ENCODE assay signal across 17 cellular contexts in the genomic region with DNA sequence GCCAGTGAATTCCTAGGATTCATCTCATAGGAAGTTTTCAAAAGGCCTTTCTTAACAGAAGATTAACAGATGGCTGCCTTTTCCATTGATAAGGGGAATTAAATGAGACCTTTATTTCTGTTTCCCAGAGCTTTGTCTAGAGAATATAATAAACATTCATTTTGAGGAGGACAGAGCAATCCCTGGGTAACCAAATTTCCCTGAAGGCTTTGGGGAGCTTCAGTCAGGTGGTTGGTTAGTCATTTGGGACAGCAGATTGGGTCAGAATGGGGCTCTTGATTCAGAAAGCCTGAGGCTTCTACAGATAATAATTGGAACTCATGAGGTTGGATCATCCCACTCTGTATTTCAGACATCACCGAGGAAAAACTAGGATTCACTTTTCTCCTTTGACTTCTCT.
"Had no signal": no experiment of that assay in that cellular context is flagged by ENCODE, and none has a peak within 500 bp of the region (broad histone marks: within the 10 kb centered on the region; RNA-seq: fewer than 3 reads in every experiment).

No MANE protein-coding gene starts in this region.

- H3K27ac ChIP-seq: ovary, stomach had no signal

- H3K4me3 ChIP-seq: ovary, stomach had no signal

- ATAC-seq: effector memory CD8-positive, alpha-beta T cell; sciatic nerve; stimulated activated effector memory CD8-positive, alpha-beta T cell treated with anti-CD3 and anti-CD28 coated beads, Interleukin-12 subunit alpha, Interleukin-12 subunit beta, amount 100 ng/mL, for 72 hours had no signal

- H3K27ac Mint-ChIP-seq: activated CD4-positive, alpha-beta memory T cell treated with anti-CD3 and anti-CD28 coated beads for 36 hours; activated T-helper 1 cell treated with anti-CD3 and anti-CD28 coated beads, Interleukin-12 subunit alpha, Interleukin-12 subunit beta, Interleukin-2, Interleukin-4 antibody, amounts not matched to agents 30 ng/mL and 10 ng/mL and 1 ng/mL, durations not matched to agents 14 hours and 24 hours and 36 hours; dendritic cell treated with granulocyte-macrophage colony-stimulating factor and Interleukin-4, amounts not matched to agents 40 ng/mL and 50 ng/mL, for 4 days; effector memory CD8-positive, alpha-beta T cell; stimulated activated effector memory CD8-positive, alpha-beta T cell treated with anti-CD3 and anti-CD28 coated beads, Interleukin-12 subunit alpha, Interleukin-12 subunit beta, amount 100 ng/mL, for 72 hours; T-helper 2 cell treated with Interferon-gamma antibody and Interleukin-4, amounts not matched to agents 5 μg/mL and 100 μg/mL, for 36 hours had no signal

- H3K9me3 ChIP-seq: ovary, stomach had no signal

- H3K36me3 ChIP-seq: ovary had no signal

- H3K27me3 ChIP-seq: ovary, stomach had no signal

- H3K9me3 Mint-ChIP-seq: activated B cell treated with CpG ODN at 0.5 μM for 24 hours; activated CD4-positive, alpha-beta memory T cell treated with anti-CD3 and anti-CD28 coated beads for 36 hours; activated T-helper 1 cell treated with anti-CD3 and anti-CD28 coated beads, Interleukin-12 subunit alpha, Interleukin-12 subunit beta, Interleukin-2, Interleukin-4 antibody, amounts not matched to agents 30 ng/mL and 10 ng/mL and 1 ng/mL, durations not matched to agents 14 hours and 24 hours and 36 hours; dendritic cell treated with granulocyte-macrophage colony-stimulating factor and Interleukin-4, amounts not matched to agents 40 ng/mL and 50 ng/mL, for 4 days; effector memory CD8-positive, alpha-beta T cell; stimulated activated effector memory CD8-positive, alpha-beta T cell treated with anti-CD3 and anti-CD28 coated beads, Interleukin-12 subunit alpha, Interleukin-12 subunit beta, amount 100 ng/mL, for 72 hours; T-helper 2 cell treated with Interferon-gamma antibody and Interleukin-4, amounts not matched to agents 5 μg/mL and 100 μg/mL, for 36 hours had no signal

- DNase-seq: activated B cell treated with CpG ODN at 0.5 μM for 24 hours; activated CD4-positive, alpha-beta memory T cell treated with anti-CD3 and anti-CD28 coated beads for 36 hours; activated CD4-positive, alpha-beta T cell treated with anti-CD3 and anti-CD28 coated beads for 4 hours; activated naive CD4-positive, alpha-beta T cell; activated T-cell treated with anti-CD3 and anti-CD28 coated beads for 4 hours; cerebellar nuclear complex; effector memory CD8-positive, alpha-beta T cell; foreskin fibroblast; midbrain; ovary; stimulated activated CD4-positive, alpha-beta T cell treated with anti-CD3 and anti-CD28 coated beads, Interleukin-4, amount 100 ng/mL, for 24 hours; stomach had no signal

- H3K27me3 Mint-ChIP-seq: activated B cell treated with CpG ODN at 0.5 μM for 24 hours; activated CD4-positive, alpha-beta memory T cell treated with anti-CD3 and anti-CD28 coated beads for 36 hours; dendritic cell treated with granulocyte-macrophage colony-stimulating factor and Interleukin-4, amounts not matched to agents 40 ng/mL and 50 ng/mL, for 4 days; effector memory CD8-positive, alpha-beta T cell had no signal

- H3K4me3 Mint-ChIP-seq: dendritic cell treated with granulocyte-macrophage colony-stimulating factor and Interleukin-4, amounts not matched to agents 40 ng/mL and 50 ng/mL, for 4 days; effector memory CD8-positive, alpha-beta T cell; stimulated activated effector memory CD8-positive, alpha-beta T cell treated with anti-CD3 and anti-CD28 coated beads, Interleukin-12 subunit alpha, Interleukin-12 subunit beta, amount 100 ng/mL, for 72 hours had no signal
